ENCODE assay signal across 1 cellular context in the genomic region with DNA sequence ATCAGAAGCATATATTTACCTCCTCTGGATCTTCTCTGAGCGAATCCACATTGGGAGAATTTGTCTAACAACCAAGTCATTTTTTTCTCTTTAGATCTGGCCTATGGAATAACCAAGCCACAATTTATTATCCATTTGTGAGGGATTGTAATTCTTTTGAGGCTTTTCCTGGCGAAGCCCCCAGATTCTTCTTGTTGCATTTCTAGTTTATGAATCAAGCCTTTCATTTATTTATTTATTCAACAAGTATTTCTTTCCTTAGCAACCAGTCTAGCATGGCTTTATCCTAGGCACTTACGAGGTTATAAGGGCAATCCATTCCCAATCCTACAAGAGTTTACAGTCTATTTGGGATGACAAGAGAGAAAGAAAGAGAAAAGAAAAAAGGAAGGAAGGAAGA.
TF ChIP-seq lines count a peak whose summit lies in the region.

No MANE protein-coding gene starts in this region.

TF ChIP-seq in GM23338, 12 proteins besides CTCF, POLR2A, EP300 and RAD21:
- TF ChIP-seq EZH2phosphoT487 (IDR thresholded peaks at IDR 0.05; ENCODE audit: unreplicated experiment) (no peak), NANOG (IDR thresholded peaks at IDR 0.05; ENCODE audit: borderline replicate concordance) (no peak), POLR2AphosphoS5 (IDR thresholded peaks at IDR 0.05; ENCODE audit: low read depth) (no peak)
